1 cellular context compared by ENCODE assay signal in genomic region chr13:113860579-113861432, GRCh38.
TF ChIP-seq lines count a peak whose summit lies in the region.

No MANE protein-coding gene starts in this region.

TF ChIP-seq in GM23338, 12 proteins besides CTCF, POLR2A, EP300 and RAD21 (continued from another document):
- TF ChIP-seq REST (IDR thresholded peaks at IDR 0.05; ENCODE audit: unreplicated experiment) = no peak
